In the genomic region with DNA sequence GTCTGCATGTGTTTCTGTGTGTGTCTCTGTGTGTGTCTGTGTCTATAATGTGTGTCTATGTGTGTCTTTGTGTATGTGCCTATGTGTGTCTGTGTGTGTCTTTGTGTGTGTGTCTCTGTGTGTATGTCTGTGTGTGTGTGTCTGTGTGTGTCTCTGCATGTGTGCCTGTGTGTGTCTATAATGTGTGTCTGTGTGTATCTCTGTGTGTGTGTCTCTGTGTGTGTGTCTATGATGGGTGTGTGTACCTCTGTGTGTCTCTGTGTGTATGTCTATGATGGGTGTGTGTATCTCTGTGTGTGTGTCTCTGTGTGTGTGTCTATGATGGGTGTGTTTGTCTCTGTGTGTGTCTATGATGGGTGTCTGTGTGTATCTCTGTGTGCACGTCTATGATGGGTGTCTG, we compare ENCODE assay signal across 1 cellular context.
TF ChIP-seq lines count a peak whose summit lies in the region.

No MANE protein-coding gene starts in this region.

TF ChIP-seq in HepG2, 621 proteins besides CTCF, POLR2A, EP300 and RAD21 (continued from another document and continues in another):
- TF ChIP-seq, protein P1, sequence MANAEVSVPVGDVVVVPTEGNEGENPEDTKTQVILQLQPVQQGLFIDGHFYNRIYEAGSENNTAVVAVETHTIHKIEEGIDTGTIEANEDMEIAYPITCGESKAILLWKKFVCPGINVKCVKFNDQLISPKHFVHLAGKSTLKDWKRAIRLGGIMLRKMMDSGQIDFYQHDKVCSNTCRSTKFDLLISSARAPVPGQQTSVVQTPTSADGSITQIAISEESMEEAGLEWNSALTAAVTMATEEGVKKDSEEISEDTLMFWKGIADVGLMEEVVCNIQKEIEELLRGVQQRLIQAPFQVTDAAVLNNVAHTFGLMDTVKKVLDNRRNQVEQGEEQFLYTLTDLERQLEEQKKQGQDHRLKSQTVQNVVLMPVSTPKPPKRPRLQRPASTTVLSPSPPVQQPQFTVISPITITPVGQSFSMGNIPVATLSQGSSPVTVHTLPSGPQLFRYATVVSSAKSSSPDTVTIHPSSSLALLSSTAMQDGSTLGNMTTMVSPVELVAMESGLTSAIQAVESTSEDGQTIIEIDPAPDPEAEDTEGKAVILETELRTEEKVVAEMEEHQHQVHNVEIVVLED (CRISPR knock-in tag; IDR thresholded peaks at IDR 0.05; ENCODE audit: borderline replicate concordance) = no peak
- TF ChIP-seq, protein P2, sequence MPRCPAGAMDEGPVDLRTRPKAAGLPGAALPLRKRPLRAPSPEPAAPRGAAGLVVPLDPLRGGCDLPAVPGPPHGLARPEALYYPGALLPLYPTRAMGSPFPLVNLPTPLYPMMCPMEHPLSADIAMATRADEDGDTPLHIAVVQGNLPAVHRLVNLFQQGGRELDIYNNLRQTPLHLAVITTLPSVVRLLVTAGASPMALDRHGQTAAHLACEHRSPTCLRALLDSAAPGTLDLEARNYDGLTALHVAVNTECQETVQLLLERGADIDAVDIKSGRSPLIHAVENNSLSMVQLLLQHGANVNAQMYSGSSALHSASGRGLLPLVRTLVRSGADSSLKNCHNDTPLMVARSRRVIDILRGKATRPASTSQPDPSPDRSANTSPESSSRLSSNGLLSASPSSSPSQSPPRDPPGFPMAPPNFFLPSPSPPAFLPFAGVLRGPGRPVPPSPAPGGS (CRISPR knock-in tag; IDR thresholded peaks at IDR 0.05) = no peak
- TF ChIP-seq ZNF678 (CRISPR knock-in tag; IDR thresholded peaks at IDR 0.05) = no peak
- TF ChIP-seq TARDBP (CRISPR knock-in tag; IDR thresholded peaks at IDR 0.05) = no peak
- TF ChIP-seq, protein P3, sequence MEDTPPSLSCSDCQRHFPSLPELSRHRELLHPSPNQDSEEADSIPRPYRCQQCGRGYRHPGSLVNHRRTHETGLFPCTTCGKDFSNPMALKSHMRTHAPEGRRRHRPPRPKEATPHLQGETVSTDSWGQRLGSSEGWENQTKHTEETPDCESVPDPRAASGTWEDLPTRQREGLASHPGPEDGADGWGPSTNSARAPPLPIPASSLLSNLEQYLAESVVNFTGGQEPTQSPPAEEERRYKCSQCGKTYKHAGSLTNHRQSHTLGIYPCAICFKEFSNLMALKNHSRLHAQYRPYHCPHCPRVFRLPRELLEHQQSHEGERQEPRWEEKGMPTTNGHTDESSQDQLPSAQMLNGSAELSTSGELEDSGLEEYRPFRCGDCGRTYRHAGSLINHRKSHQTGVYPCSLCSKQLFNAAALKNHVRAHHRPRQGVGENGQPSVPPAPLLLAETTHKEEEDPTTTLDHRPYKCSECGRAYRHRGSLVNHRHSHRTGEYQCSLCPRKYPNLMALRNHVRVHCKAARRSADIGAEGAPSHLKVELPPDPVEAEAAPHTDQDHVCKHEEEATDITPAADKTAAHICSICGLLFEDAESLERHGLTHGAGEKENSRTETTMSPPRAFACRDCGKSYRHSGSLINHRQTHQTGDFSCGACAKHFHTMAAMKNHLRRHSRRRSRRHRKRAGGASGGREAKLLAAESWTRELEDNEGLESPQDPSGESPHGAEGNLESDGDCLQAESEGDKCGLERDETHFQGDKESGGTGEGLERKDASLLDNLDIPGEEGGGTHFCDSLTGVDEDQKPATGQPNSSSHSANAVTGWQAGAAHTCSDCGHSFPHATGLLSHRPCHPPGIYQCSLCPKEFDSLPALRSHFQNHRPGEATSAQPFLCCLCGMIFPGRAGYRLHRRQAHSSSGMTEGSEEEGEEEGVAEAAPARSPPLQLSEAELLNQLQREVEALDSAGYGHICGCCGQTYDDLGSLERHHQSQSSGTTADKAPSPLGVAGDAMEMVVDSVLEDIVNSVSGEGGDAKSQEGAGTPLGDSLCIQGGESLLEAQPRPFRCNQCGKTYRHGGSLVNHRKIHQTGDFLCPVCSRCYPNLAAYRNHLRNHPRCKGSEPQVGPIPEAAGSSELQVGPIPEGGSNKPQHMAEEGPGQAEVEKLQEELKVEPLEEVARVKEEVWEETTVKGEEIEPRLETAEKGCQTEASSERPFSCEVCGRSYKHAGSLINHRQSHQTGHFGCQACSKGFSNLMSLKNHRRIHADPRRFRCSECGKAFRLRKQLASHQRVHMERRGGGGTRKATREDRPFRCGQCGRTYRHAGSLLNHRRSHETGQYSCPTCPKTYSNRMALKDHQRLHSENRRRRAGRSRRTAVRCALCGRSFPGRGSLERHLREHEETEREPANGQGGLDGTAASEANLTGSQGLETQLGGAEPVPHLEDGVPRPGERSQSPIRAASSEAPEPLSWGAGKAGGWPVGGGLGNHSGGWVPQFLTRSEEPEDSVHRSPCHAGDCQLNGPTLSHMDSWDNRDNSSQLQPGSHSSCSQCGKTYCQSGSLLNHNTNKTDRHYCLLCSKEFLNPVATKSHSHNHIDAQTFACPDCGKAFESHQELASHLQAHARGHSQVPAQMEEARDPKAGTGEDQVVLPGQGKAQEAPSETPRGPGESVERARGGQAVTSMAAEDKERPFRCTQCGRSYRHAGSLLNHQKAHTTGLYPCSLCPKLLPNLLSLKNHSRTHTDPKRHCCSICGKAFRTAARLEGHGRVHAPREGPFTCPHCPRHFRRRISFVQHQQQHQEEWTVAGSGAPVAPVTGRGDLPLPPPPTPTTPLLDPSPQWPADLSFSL (CRISPR knock-in tag; IDR thresholded peaks at IDR 0.05) = peak; percentile 55
- TF ChIP-seq, protein P4, sequence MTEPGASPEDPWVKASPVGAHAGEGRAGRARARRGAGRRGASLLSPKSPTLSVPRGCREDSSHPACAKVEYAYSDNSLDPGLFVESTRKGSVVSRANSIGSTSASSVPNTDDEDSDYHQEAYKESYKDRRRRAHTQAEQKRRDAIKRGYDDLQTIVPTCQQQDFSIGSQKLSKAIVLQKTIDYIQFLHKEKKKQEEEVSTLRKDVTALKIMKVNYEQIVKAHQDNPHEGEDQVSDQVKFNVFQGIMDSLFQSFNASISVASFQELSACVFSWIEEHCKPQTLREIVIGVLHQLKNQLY (CRISPR knock-in tag; IDR thresholded peaks at IDR 0.05) = no peak
- no peak for TF ChIP-seq RBM39 (IDR thresholded peaks at IDR 0.05; ENCODE audit: low read depth, low read length, poor library complexity, severe bottlenecking)
- TF ChIP-seq U2AF2 (IDR thresholded peaks at IDR 0.05; ENCODE audit: low read depth, low read length) = no peak
- no peak for TF ChIP-seq AHR (CRISPR knock-in tag; IDR thresholded peaks at IDR 0.05)
- no peak for TF ChIP-seq NPAS2 (CRISPR knock-in tag; IDR thresholded peaks at IDR 0.05; ENCODE audit: borderline replicate concordance)
- TF ChIP-seq, protein P5, sequence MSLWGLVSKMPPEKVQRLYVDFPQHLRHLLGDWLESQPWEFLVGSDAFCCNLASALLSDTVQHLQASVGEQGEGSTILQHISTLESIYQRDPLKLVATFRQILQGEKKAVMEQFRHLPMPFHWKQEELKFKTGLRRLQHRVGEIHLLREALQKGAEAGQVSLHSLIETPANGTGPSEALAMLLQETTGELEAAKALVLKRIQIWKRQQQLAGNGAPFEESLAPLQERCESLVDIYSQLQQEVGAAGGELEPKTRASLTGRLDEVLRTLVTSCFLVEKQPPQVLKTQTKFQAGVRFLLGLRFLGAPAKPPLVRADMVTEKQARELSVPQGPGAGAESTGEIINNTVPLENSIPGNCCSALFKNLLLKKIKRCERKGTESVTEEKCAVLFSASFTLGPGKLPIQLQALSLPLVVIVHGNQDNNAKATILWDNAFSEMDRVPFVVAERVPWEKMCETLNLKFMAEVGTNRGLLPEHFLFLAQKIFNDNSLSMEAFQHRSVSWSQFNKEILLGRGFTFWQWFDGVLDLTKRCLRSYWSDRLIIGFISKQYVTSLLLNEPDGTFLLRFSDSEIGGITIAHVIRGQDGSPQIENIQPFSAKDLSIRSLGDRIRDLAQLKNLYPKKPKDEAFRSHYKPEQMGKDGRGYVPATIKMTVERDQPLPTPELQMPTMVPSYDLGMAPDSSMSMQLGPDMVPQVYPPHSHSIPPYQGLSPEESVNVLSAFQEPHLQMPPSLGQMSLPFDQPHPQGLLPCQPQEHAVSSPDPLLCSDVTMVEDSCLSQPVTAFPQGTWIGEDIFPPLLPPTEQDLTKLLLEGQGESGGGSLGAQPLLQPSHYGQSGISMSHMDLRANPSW (CRISPR knock-in tag; IDR thresholded peaks at IDR 0.05; ENCODE audit: borderline replicate concordance) = no peak
- no peak for TF ChIP-seq MTF1 (CRISPR knock-in tag; IDR thresholded peaks at IDR 0.05)
- TF ChIP-seq, protein P6, sequence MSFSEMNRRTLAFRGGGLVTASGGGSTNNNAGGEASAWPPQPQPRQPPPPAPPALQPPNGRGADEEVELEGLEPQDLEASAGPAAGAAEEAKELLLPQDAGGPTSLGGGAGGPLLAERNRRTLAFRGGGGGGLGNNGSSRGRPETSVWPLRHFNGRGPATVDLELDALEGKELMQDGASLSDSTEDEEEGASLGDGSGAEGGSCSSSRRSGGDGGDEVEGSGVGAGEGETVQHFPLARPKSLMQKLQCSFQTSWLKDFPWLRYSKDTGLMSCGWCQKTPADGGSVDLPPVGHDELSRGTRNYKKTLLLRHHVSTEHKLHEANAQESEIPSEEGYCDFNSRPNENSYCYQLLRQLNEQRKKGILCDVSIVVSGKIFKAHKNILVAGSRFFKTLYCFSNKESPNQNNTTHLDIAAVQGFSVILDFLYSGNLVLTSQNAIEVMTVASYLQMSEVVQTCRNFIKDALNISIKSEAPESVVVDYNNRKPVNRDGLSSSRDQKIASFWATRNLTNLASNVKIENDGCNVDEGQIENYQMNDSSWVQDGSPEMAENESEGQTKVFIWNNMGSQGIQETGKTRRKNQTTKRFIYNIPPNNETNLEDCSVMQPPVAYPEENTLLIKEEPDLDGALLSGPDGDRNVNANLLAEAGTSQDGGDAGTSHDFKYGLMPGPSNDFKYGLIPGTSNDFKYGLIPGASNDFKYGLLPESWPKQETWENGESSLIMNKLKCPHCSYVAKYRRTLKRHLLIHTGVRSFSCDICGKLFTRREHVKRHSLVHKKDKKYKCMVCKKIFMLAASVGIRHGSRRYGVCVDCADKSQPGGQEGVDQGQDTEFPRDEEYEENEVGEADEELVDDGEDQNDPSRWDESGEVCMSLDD (CRISPR knock-in tag; IDR thresholded peaks at IDR 0.05; ENCODE audit: borderline replicate concordance) = no peak
- TF ChIP-seq EED (CRISPR knock-in tag; IDR thresholded peaks at IDR 0.05) = no peak
- TF ChIP-seq DPF2 (CRISPR knock-in tag; IDR thresholded peaks at IDR 0.05; ENCODE audit: borderline replicate concordance, low read depth) = no peak
- TF ChIP-seq GTF3A (CRISPR knock-in tag; conservative IDR thresholded peaks at IDR 0.05) = no peak
- no peak for TF ChIP-seq GATA4 (IDR thresholded peaks at IDR 0.05; ENCODE audit: borderline replicate concordance, low read depth)
- TF ChIP-seq, protein P7, sequence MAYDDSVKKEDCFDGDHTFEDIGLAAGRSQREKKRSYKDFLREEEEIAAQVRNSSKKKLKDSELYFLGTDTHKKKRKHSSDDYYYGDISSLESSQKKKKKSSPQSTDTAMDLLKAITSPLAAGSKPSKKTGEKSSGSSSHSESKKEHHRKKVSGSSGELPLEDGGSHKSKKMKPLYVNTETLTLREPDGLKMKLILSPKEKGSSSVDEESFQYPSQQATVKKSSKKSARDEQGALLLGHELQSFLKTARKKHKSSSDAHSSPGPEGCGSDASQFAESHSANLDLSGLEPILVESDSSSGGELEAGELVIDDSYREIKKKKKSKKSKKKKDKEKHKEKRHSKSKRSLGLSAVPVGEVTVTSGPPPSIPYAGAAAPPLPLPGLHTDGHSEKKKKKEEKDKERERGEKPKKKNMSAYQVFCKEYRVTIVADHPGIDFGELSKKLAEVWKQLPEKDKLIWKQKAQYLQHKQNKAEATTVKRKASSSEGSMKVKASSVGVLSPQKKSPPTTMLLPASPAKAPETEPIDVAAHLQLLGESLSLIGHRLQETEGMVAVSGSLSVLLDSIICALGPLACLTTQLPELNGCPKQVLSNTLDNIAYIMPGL (CRISPR knock-in tag; IDR thresholded peaks at IDR 0.05; ENCODE audit: borderline replicate concordance in 1 of 2, low read depth in 1 of 2) = no peak
- no peak for TF ChIP-seq SP5 (CRISPR knock-in tag; IDR thresholded peaks at IDR 0.05; ENCODE audit: borderline replicate concordance, low read depth)
- no peak for TF ChIP-seq ZNF589 (CRISPR knock-in tag; conservative IDR thresholded peaks at IDR 0.05)
- TF ChIP-seq TAF15 (IDR thresholded peaks at IDR 0.05; ENCODE audit: low read depth, low read length, poor library complexity, severe bottlenecking) = no peak
- TF ChIP-seq ZNF773 (CRISPR knock-in tag; IDR thresholded peaks at IDR 0.05; ENCODE audit: borderline replicate concordance) = no peak
- TF ChIP-seq NFIB (CRISPR knock-in tag; IDR thresholded peaks at IDR 0.05; ENCODE audit: borderline replicate concordance) = no peak
- TF ChIP-seq CENPX (CRISPR knock-in tag; IDR thresholded peaks at IDR 0.05) = no peak
- TF ChIP-seq NONO (IDR thresholded peaks at IDR 0.05) = no peak
- no peak for TF ChIP-seq NONO (CRISPR knock-in tag; conservative IDR thresholded peaks at IDR 0.05)
- no peak for TF ChIP-seq ZNF660 (CRISPR knock-in tag; IDR thresholded peaks at IDR 0.05; ENCODE audit: borderline replicate concordance, low read depth)
- TF ChIP-seq HNRNPLL (IDR thresholded peaks at IDR 0.05; ENCODE audit: low read depth, low read length, poor library complexity, severe bottlenecking) = no peak
- TF ChIP-seq ZNF543 (CRISPR knock-in tag; IDR thresholded peaks at IDR 0.05) = no peak
- TF ChIP-seq, protein P8, sequence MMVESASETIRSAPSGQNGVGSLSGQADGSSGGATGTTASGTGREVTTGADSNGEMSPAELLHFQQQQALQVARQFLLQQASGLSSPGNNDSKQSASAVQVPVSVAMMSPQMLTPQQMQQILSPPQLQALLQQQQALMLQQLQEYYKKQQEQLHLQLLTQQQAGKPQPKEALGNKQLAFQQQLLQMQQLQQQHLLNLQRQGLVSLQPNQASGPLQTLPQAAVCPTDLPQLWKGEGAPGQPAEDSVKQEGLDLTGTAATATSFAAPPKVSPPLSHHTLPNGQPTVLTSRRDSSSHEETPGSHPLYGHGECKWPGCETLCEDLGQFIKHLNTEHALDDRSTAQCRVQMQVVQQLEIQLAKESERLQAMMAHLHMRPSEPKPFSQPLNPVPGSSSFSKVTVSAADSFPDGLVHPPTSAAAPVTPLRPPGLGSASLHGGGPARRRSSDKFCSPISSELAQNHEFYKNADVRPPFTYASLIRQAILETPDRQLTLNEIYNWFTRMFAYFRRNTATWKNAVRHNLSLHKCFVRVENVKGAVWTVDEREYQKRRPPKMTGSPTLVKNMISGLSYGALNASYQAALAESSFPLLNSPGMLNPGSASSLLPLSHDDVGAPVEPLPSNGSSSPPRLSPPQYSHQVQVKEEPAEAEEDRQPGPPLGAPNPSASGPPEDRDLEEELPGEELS (CRISPR knock-in tag; IDR thresholded peaks at IDR 0.05) = no peak
- no peak for TF ChIP-seq HNRNPK (IDR thresholded peaks at IDR 0.05; ENCODE audit: low read depth, low read length, poor library complexity, severe bottlenecking)
- TF ChIP-seq ZNF431 (CRISPR knock-in tag; IDR thresholded peaks at IDR 0.05; ENCODE audit: borderline replicate concordance, low read depth) = no peak
- TF ChIP-seq ZNF879 (CRISPR knock-in tag; IDR thresholded peaks at IDR 0.05) = no peak
- peak; percentile 91; the same call in 1 of the 2 replicates for TF ChIP-seq SOX6 (IDR thresholded peaks at IDR 0.05)
- no peak for TF ChIP-seq SOX6 (CRISPR knock-in tag; IDR thresholded peaks at IDR 0.05)
- TF ChIP-seq ZNF230 (CRISPR knock-in tag; IDR thresholded peaks at IDR 0.05) = no peak
